ENCODE assay signal across 9 cellular contexts in genomic region chr4:73311428-73311827, GRCh38. TPM values are rescaled to one million over a fixed set of nuclear protein-coding genes. Genes with fewer than 3 reads are reported as not detected.
DNase-seq lines count a peak whose midpoint lies in the region; ATAC-seq, FAIRE-seq and TF ChIP-seq lines count a peak whose summit lies in the region.
"Had no signal": no experiment of that assay in that cellular context is flagged by ENCODE, and none has a peak within 500 bp of the region (broad histone marks: within the 10 kb centered on the region; RNA-seq: fewer than 3 reads in every experiment).

No MANE protein-coding gene starts in this region.

- DNase-seq in heart left ventricle, result no peak
- no peak for DNase-seq in Right ventricle myocardium superior
- DNase-seq in fibroblast of pulmonary artery (ENCODE audit: low read depth), result peak; percentile 61
- peak; percentile 16 for DNase-seq in urothelium cell line (ENCODE audit: low spot score)
- no peak for DNase-seq in activated gamma-delta T cell treated with Interleukin-2 at 50 U/mL for 16 hours
- DNase-seq in cortex of kidney (lab: John Stamatoyannopoulos, UW), result no peak
- DNase-seq: naive B cell had no signal

- no peak overlapping the region for H2AFZ ChIP-seq in OCI-LY1 (ENCODE audit: low read length)

- H3K27ac ChIP-seq in heart left ventricle (no peak overlapping the region), OCI-LY1 (ENCODE audit: low read depth, low read length, poor library complexity, severe bottlenecking) (no peak overlapping the region)

- no peak overlapping the region for H3K9ac ChIP-seq in OCI-LY1 (ENCODE audit: low read length)

- no peaks in the 10 kb centered on the region for H3K27me3 ChIP-seq in heart left ventricle
- no peaks in the 10 kb centered on the region for H3K27me3 ChIP-seq in OCI-LY1 (ENCODE audit: insufficient read depth, low read length)

- FAIRE-seq in urothelium cell line (lab: Jason Lieb, UNC), result no peak

- H3K79me2 ChIP-seq in OCI-LY1 (ENCODE audit: insufficient read depth, low read length), result no peaks in the 10 kb centered on the region

- no peaks in the 10 kb centered on the region for H4K20me1 ChIP-seq in OCI-LY1 (ENCODE audit: insufficient read depth, low read length)

- H3K4me1 ChIP-seq in heart left ventricle, result no peaks in the 10 kb centered on the region
- peaks cover 4% of the 10 kb centered on the region for H3K4me1 ChIP-seq in OCI-LY1 (ENCODE audit: insufficient read depth, low read length, severe bottlenecking)

- ATAC-seq in heart left ventricle (no peak), Right ventricle myocardium superior (ENCODE audit: poor library complexity) (no peak), GM21367 (IDR thresholded peaks at IDR 0.05; ENCODE audit: unreplicated experiment) (no peak)

- intact Hi-C loops in heart left ventricle (cut with DNase I) (loop anchor here (2.0 to 10.0 kb wide), 5 partner anchors 341 to 823 kb away; no protein-coding TSS in a partner anchor), Right ventricle myocardium superior (cut with DNase I) (loop anchor here (10.0 kb wide), 1 partner anchor 343 kb away; no protein-coding TSS in a partner anchor)

- H3F3A ChIP-seq in OCI-LY1 (ENCODE audit: insufficient read depth, low read length), result no peaks in the 10 kb centered on the region

- H3K4me3 ChIP-seq in heart left ventricle, result no peak overlapping the region
- H3K4me3 ChIP-seq in OCI-LY1 (ENCODE audit: low read depth, low read length, poor library complexity, severe bottlenecking), result no peak overlapping the region
- no peak overlapping the region for H3K4me3 ChIP-seq in fibroblast of pulmonary artery (replicated peaks; ENCODE audit: low read depth, low read length)

- no peak for TF ChIP-seq POLR2A in heart left ventricle (IDR thresholded peaks at IDR 0.05)

- H3K4me2 ChIP-seq in OCI-LY1 (ENCODE audit: low read length), result no peak overlapping the region

- H3K36me3 ChIP-seq in heart left ventricle (no peaks in the 10 kb centered on the region), OCI-LY1 (ENCODE audit: insufficient read depth, low read length) (no peaks in the 10 kb centered on the region)

- H3K9me3 ChIP-seq in heart left ventricle, result peaks cover 0 to 8% (median 0%) of the 10 kb centered on the region in 12 donors
- H3K9me3 ChIP-seq in OCI-LY1 (ENCODE audit: low read length), result no peaks in the 10 kb centered on the region

- no peaks in the 10 kb centered on the region for H3K9me2 ChIP-seq in OCI-LY1 (ENCODE audit: low read depth, low read length)

- TF ChIP-seq CTCF in heart left ventricle (IDR thresholded peaks at IDR 0.05) (peak in 11 of 12 donors; percentile 14 to 55 (median 36)), OCI-LY1 (IDR thresholded peaks at IDR 0.05; ENCODE audit: low read length) (peak; percentile 56; the same call in 1 of the 2 replicates), fibroblast of pulmonary artery (IDR thresholded peaks at IDR 0.05; ENCODE audit: low read length, missing control alignments) (peak; percentile 35)

RNA-seq across cellular contexts. Expression of gene ANKRD17, which starts 52.8 kb away (rescaled TPM):
- total RNA-seq in heart left ventricle (10 to 100 TPM; 48.5 to 67.1 (median 58.9) TPM), Right ventricle myocardium superior (46.0 TPM)
- 10 to 100 TPM; 13.0 to 19.8 TPM for polyA plus RNA-seq in heart left ventricle

Comparison
In these comparisons a context has a peak if more than half of its experiments do, and no peak if none do; other contexts are left out.
1. DNase-seq: peak in fibroblast of pulmonary artery (single experiment) and urothelium cell line (single experiment); none in heart left ventricle (0 of 5), Right ventricle myocardium superior (single experiment), activated gamma-delta T cell treated with Interleukin-2 at 50 U/mL for 16 hours (single experiment) and cortex of kidney (single experiment).
2. Peak in every context shown above with its lines, with median percentiles within 50 percentile points of each other: CTCF ChIP-seq.